2 cellular contexts compared by ENCODE assay signal in the genomic region with DNA sequence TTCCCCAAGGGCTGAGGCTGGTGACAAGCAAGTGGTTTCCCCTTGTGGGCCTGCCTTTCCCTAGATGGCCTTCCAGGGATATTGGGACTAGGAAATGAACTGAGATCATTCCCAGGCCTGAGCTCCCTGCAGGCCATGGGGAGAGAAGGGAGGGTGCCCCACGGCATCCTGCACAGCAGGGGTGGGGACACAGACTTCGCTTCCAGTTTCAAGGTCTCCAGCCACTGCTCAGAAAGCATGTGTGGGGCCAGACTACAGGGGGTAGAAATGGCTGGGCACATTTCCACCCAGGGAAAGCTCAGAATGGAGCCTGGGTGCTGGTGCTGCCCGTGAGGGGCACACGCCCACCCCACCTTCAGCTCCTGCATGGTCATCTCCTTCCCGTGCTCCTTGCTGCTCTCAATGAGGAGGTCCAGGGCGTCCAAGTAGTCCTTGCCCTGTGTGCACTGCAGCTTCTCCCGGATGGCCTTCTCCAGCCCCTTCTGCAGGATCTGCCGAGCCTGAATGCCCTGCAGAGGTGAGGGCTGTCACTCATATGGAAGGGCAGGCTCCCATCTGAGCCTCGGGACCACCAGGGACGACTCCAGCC.
TF ChIP-seq lines count a peak whose summit lies in the region.

No MANE protein-coding gene starts in this region.

TF ChIP-seq in SK-N-SH treated with all-trans-retinoic acid at 6 μM for 48 hours, 23 proteins besides CTCF, POLR2A, EP300 and RAD21 (continued from another document):
- TF ChIP-seq GLIS3 (CRISPR knock-in tag; IDR thresholded peaks at IDR 0.05) (0 out of 2 replicates have a peak, but pooled peaks have one; percentile 61), ZNF70 (CRISPR knock-in tag; IDR thresholded peaks at IDR 0.05) (no peak), RARB (CRISPR knock-in tag; IDR thresholded peaks at IDR 0.05) (no peak), BACH2 (CRISPR knock-in tag; IDR thresholded peaks at IDR 0.05; ENCODE audit: borderline replicate concordance) (no peak), ZFP30 (CRISPR knock-in tag; IDR thresholded peaks at IDR 0.05) (no peak), ARNTL (CRISPR knock-in tag; IDR thresholded peaks at IDR 0.05; ENCODE audit: borderline replicate concordance, low read depth) (no peak), TCF4 (CRISPR knock-in tag; IDR thresholded peaks at IDR 0.05; ENCODE audit: borderline replicate concordance) (no peak), TSHZ2 (CRISPR knock-in tag; IDR thresholded peaks at IDR 0.05) (no peak)
- TF ChIP-seq, protein P1, sequence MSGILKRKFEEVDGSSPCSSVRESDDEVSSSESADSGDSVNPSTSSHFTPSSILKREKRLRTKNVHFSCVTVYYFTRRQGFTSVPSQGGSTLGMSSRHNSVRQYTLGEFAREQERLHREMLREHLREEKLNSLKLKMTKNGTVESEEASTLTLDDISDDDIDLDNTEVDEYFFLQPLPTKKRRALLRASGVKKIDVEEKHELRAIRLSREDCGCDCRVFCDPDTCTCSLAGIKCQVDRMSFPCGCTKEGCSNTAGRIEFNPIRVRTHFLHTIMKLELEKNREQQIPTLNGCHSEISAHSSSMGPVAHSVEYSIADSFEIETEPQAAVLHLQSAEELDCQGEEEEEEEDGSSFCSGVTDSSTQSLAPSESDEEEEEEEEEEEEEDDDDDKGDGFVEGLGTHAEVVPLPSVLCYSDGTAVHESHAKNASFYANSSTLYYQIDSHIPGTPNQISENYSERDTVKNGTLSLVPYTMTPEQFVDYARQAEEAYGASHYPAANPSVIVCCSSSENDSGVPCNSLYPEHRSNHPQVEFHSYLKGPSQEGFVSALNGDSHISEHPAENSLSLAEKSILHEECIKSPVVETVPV (CRISPR knock-in tag; IDR thresholded peaks at IDR 0.05), result 0 out of 2 replicates have a peak, but pooled peaks have one; percentile 28

TF ChIP-seq in SK-N-SH, 30 proteins besides CTCF, POLR2A, EP300 and RAD21 (continued from another document):
- no peak for TF ChIP-seq CHD2 (IDR thresholded peaks at IDR 0.05; ENCODE audit: low read length, partially characterized antibody)
- TF ChIP-seq GABPA (IDR thresholded peaks at IDR 0.05; ENCODE audit: low read depth), result no peak
- no peak for TF ChIP-seq RFX5 (IDR thresholded peaks at IDR 0.05; ENCODE audit: low read length)
